Comparison of ENCODE assay signal across 8 cellular contexts in genomic region chr6:31366693-31367470, GRCh38.
DNase-seq lines count a peak whose midpoint lies in the region; ATAC-seq and TF ChIP-seq lines count a peak whose summit lies in the region.

No MANE protein-coding gene starts in this region.

- H3K4me1 ChIP-seq in KMS-11 (ENCODE audit: low read depth, poor library complexity, severe bottlenecking) = no peaks in the 10 kb centered on the region
- H3K4me1 ChIP-seq in RWPE2 (ENCODE audit: insufficient read depth, poor library complexity, severe bottlenecking) = no peaks in the 10 kb centered on the region
- H3K4me1 ChIP-seq in neutrophil (ENCODE audit: control insufficient read depth in 1 of 2, insufficient read depth in 1 of 2, low read depth in 1 of 2, low read length in 1 of 2) = peaks cover 28 to 37% of the 10 kb centered on the region in 2 experiments

- TF ChIP-seq CTCF in GM20000 (IDR thresholded peaks at IDR 0.05; ENCODE audit: extremely low read depth, missing control alignments) (peak; percentile 58), KMS-11 (conservative IDR thresholded peaks at IDR 0.05; ENCODE audit: low read depth, low read length) (peak; percentile 90), RWPE2 (IDR thresholded peaks at IDR 0.05; ENCODE audit: poor library complexity, severe bottlenecking) (peak; percentile 94), neutrophil (IDR thresholded peaks at IDR 0.05) (peak; percentile 90)

- no peaks in the 10 kb centered on the region for H3K9me3 ChIP-seq in RWPE2 (ENCODE audit: severe bottlenecking)
- no peaks in the 10 kb centered on the region for H3K9me3 ChIP-seq in neutrophil

- no peak overlapping the region for H3K9ac ChIP-seq in KMS-11

- H3K36me3 ChIP-seq in KMS-11 (ENCODE audit: insufficient read depth) = no peaks in the 10 kb centered on the region
- H3K36me3 ChIP-seq in RWPE2 (ENCODE audit: low read depth) = no peaks in the 10 kb centered on the region
- H3K36me3 ChIP-seq in neutrophil = no peaks in the 10 kb centered on the region

- peak; percentile 100 for ATAC-seq in RWPE2 (ENCODE audit: low read depth)

- H3K27me3 ChIP-seq in KMS-11 (ENCODE audit: insufficient read depth, low read depth) = no peaks in the 10 kb centered on the region
- H3K27me3 ChIP-seq in RWPE2 (ENCODE audit: insufficient read depth, poor library complexity, severe bottlenecking) = peaks cover 14% of the 10 kb centered on the region
- peaks cover 67% of the 10 kb centered on the region for H3K27me3 ChIP-seq in neutrophil

- peak overlapping the region; percentile 66 for H2AFZ ChIP-seq in KMS-11 (ENCODE audit: low read depth)

- H3K4me2 ChIP-seq in KMS-11 = peak overlapping the region; percentile 23; the same call in 1 of the 2 replicates

- H3K4me3 ChIP-seq in KMS-11 (IDR thresholded peaks at IDR 0.05; ENCODE audit: insufficient read depth, low read depth, low read length) = no peak overlapping the region
- no peak overlapping the region for H3K4me3 ChIP-seq in RWPE2 (ENCODE audit: severe bottlenecking)
- H3K4me3 ChIP-seq in neutrophil (ENCODE audit: low read depth in 1 of 2, low read length in 1 of 2) = peak overlapping the region; percentile 48 to 55

- peak; percentile 97 for DNase-seq in CD1c-positive myeloid dendritic cell (ENCODE audit: extremely low spot score)
- peak; percentile 77 for DNase-seq in GM20000 (ENCODE audit: low spot score)
- peak; percentile 77 for DNase-seq in RWPE2 (ENCODE audit: low spot score)
- peak; percentile 96 for DNase-seq in activated effector memory CD4-positive, alpha-beta T cell treated with anti-CD3 and anti-CD28 coated beads, Interleukin-2, amount 50 U/mL, for 16 hours
- peak; percentile 65 for DNase-seq in foreskin melanocyte
- peak; percentile 61 for DNase-seq in stromal cell of bone marrow (ENCODE audit: low read depth)

- H4K20me1 ChIP-seq in KMS-11 (ENCODE audit: insufficient read depth) = no peaks in the 10 kb centered on the region

- no peaks in the 10 kb centered on the region for H3K79me2 ChIP-seq in KMS-11 (ENCODE audit: insufficient read depth, low read depth)

- H3K27ac ChIP-seq in KMS-11 (no peak overlapping the region), RWPE2 (ENCODE audit: poor library complexity, severe bottlenecking) (no peak overlapping the region), neutrophil (no peak overlapping the region)

Comparison
In these comparisons a context has a peak if more than half of its experiments do, and no peak if none do; other contexts are left out.
1. H3K4me3 ChIP-seq: peak in neutrophil (2 of 2); none in KMS-11 (single experiment) and RWPE2 (single experiment).
2. Peak in every context shown above with its lines, with median percentiles within 50 percentile points of each other: DNase-seq and CTCF ChIP-seq.